Comparison of ENCODE assay signal across 11 cellular contexts in genomic region chr16:8579559-8579958, GRCh38. TPM values are rescaled to one million over a fixed set of nuclear protein-coding genes. Genes with fewer than 3 reads are reported as not detected.
"Had no signal": no experiment of that assay in that cellular context is flagged by ENCODE, and none has a peak within 500 bp of the region (broad histone marks: within the 10 kb centered on the region; RNA-seq: fewer than 3 reads in every experiment).

No MANE protein-coding gene starts in this region.

- H3K27ac ChIP-seq: GM23248 had no signal

- H3K27ac Mint-ChIP-seq: GM23338, HFFc6 had no signal

- H3K9me3 Mint-ChIP-seq: H9, HFFc6 had no signal

- H3K4me3 ChIP-seq: GM23248, GM23338, HAP-1 had no signal

- FAIRE-seq: H1, H54 had no signal

- H3K9ac ChIP-seq: GM23248 had no signal

- H3K4me2 ChIP-seq: GM23338 had no signal

- DNase-seq: GM23248, GOT3, H7, H9, HFFc6 had no signal

- H3K4me1 ChIP-seq: HAP-1 had no signal

- H3K9me3 ChIP-seq: HAP-1 had no signal

- H3K4me3 Mint-ChIP-seq: GM23338, H9, HFFc6 had no signal

- H2AFZ ChIP-seq: GM23248, GM23338 had no signal

- H3K36me3 ChIP-seq: HAP-1 had no signal

- ATAC-seq: GM23338, HCT116 had no signal

RNA-seq across cellular contexts. Expression of gene TMEM114, which starts 10.8 kb away (rescaled TPM):
- total RNA-seq: GM23248, H4, H7, HFFc6 had no signal
- polyA plus RNA-seq: GM23248 had no signal
